Comparison of ENCODE assay signal across 8 cellular contexts in genomic region chr3:129413687-129414506, GRCh38. TPM values are rescaled to one million over a fixed set of nuclear protein-coding genes. Genes with fewer than 3 reads are reported as not detected.
A peak's percentile ranks its signal among the peaks of the same experiment; 100 is the strongest.
DNase-seq lines count a peak whose midpoint lies in the region; ATAC-seq and TF ChIP-seq lines count a peak whose summit lies in the region.

No MANE protein-coding gene starts in this region.

- H3K9me3 ChIP-seq in fibroblast of lung (ENCODE audit: control insufficient read depth, insufficient read depth, low read depth, low read length) (no peaks in the 10 kb centered on the region), upper lobe of left lung (no peaks in the 10 kb centered on the region), HAP-1 (no peaks in the 10 kb centered on the region)

- WGBS in upper lobe of left lung, 2 donors = 76 to 81% methylated on average over 3 to 4 of the region's 4 CpGs

- no peak overlapping the region for H2AFZ ChIP-seq in fibroblast of lung (ENCODE audit: low read length)

- DNase-seq in AG04449 (ENCODE audit: low read depth, low spot score) = peak; percentile 61
- DNase-seq in HPDE6-E6E7 (ENCODE audit: extremely low spot score) = peak; percentile 39
- DNase-seq in fibroblast of lung (ENCODE audit: low read depth in 2 of 2) = peak; percentile 96 to 97
- DNase-seq in upper lobe of left lung = no peak
- DNase-seq in C1 segment of cervical spinal cord (lab: John Stamatoyannopoulos, UW) = no peak
- DNase-seq in HAP-1 (ENCODE audit: low spot score in 2 of 2) = no peak
- DNase-seq in SHP77 (lab: John Stamatoyannopoulos, UW) = no peak

- no peak overlapping the region for H3K4me3 ChIP-seq in AG04449 (ENCODE audit: low read depth, low read length)
- peak overlapping the region in 1 of 4 experiments; percentile 11 for H3K4me3 ChIP-seq in fibroblast of lung (replicated peaks in 1 of 4; ENCODE audit: control extremely low read depth in 1 of 4, insufficient read depth in 1 of 4, low read depth in 3 of 4, low read length in 4 of 4)
- no peak overlapping the region for H3K4me3 ChIP-seq in upper lobe of left lung
- H3K4me3 ChIP-seq in HAP-1 = no peak overlapping the region

- H3K27me3 ChIP-seq in fibroblast of lung (ENCODE audit: control insufficient read depth, insufficient read depth, low read length) (no peaks in the 10 kb centered on the region), upper lobe of left lung (no peaks in the 10 kb centered on the region), HAP-1 (ENCODE audit: low read depth) (no peaks in the 10 kb centered on the region)

- no peak for TF ChIP-seq CTCF in AG04449 (IDR thresholded peaks at IDR 0.05; ENCODE audit: insufficient read depth, low read length, missing control alignments)
- no peak for TF ChIP-seq CTCF in fibroblast of lung (conservative IDR thresholded peaks at IDR 0.05 in 1 of 2, IDR thresholded peaks at IDR 0.05 in 1 of 2; ENCODE audit: low read depth in 1 of 2, low read length in 2 of 2)
- no peak for TF ChIP-seq CTCF in upper lobe of left lung (IDR thresholded peaks at IDR 0.05)

- ATAC-seq in GM19463 (IDR thresholded peaks at IDR 0.05; ENCODE audit: unreplicated experiment) (peak; percentile 92), upper lobe of left lung (ENCODE audit: low FRiP score in 2 of 2) (no peak)

- H3K36me3 ChIP-seq in fibroblast of lung (ENCODE audit: control insufficient read depth, insufficient read depth, low read length) (no peaks in the 10 kb centered on the region), upper lobe of left lung (no peaks in the 10 kb centered on the region), HAP-1 (replicated peaks) (no peaks in the 10 kb centered on the region)

- H3K4me2 ChIP-seq in fibroblast of lung (ENCODE audit: extremely low read depth, insufficient read depth, low read length) = peak overlapping the region; percentile 60

- H3K4me1 ChIP-seq in fibroblast of lung (ENCODE audit: control insufficient read depth, extremely low read depth, insufficient read depth, low read length) = peaks cover 17% of the 10 kb centered on the region
- peaks cover 0 to 4% (median 0%) of the 10 kb centered on the region in 4 donors for H3K4me1 ChIP-seq in upper lobe of left lung
- H3K4me1 ChIP-seq in HAP-1 = no peaks in the 10 kb centered on the region

- in situ Hi-C loops in HAP-1 (cut with MboI; ENCODE audit: low sequenced_read_pairs) = no loop called here

- H3K27ac ChIP-seq in fibroblast of lung (ENCODE audit: insufficient read depth, low read length) (peak overlapping the region; percentile 85), upper lobe of left lung (peak overlapping the region in 3 of 4 donors; percentile 64 to 71 (median 66))

- peak overlapping the region; percentile 17 for H3K9ac ChIP-seq in fibroblast of lung (ENCODE audit: insufficient read depth, low read length)

- TF ChIP-seq EP300 in upper lobe of left lung (IDR thresholded peaks at IDR 0.05) = peak in 1 of 4 donors; percentile 40

- TF ChIP-seq POLR2A in upper lobe of left lung (IDR thresholded peaks at IDR 0.05) = no peak

- POLR2A ChIA-PET in AG04449 (lab: Yijun Ruan, JAX) = interaction anchor here (1.5 kb wide), 1 partner anchor 26 kb away, joined by 6 read pairs; the partner anchor contains the start of genes IFT122 and MBD4

- CTCF ChIA-PET in AG04449 (lab: Yijun Ruan, JAX) = interaction anchor here (3.0 to 5.1 kb wide), 2 partner anchors 14 to 31 kb away, joined by 8 to 30 read pairs; no protein-coding TSS in a partner anchor

- no peaks in the 10 kb centered on the region for H4K20me1 ChIP-seq in fibroblast of lung (ENCODE audit: control insufficient read depth, extremely low read depth, insufficient read depth, low read length)

- no peaks in the 10 kb centered on the region for H3K79me2 ChIP-seq in fibroblast of lung (ENCODE audit: control insufficient read depth, insufficient read depth, low read length)

RNA-seq across cellular contexts. Expression of gene EFCAB12, which starts 14.5 kb away (rescaled TPM):
- total RNA-seq in fibroblast of lung (under 0.01 and 0.17 TPM in 2 replicates), upper lobe of left lung (10 to 100 TPM in 1 of 6 donors, 1 to 10 TPM in 4, under 1 TPM in 1; 0.72 to 10.5 (median 5.1) TPM)
- 0.07 TPM in 1 of 2 replicates, not detected in the other for polyA plus RNA-seq in fibroblast of lung
- 0.03 and 0.14 TPM in 2 replicates for polyA plus RNA-seq in fibroblast of lung (2012)
- not detected in 2 replicates for polyA minus RNA-seq in fibroblast of lung (ENCODE audit: low replicate concordance)

RNA-seq across cellular contexts. Expression of gene MBD4, which starts 25.9 kb away (rescaled TPM):
- total RNA-seq in fibroblast of lung (35.2 and 35.5 TPM in 2 replicates), upper lobe of left lung (10 to 100 TPM; 22.3 to 43.2 (median 34.6) TPM)
- 24.6 and 27.4 TPM in 2 replicates for polyA plus RNA-seq in fibroblast of lung
- 16.2 and 16.7 TPM in 2 replicates for polyA plus RNA-seq in fibroblast of lung (2012)
- polyA minus RNA-seq in fibroblast of lung (ENCODE audit: low replicate concordance) = 1.2 and 4.8 TPM in 2 replicates

RNA-seq across cellular contexts. Expression of gene IFT122, which starts 26.1 kb away (rescaled TPM):
- total RNA-seq in fibroblast of lung = 16.9 and 27.2 TPM in 2 replicates
- 13.2 and 17.9 TPM in 2 replicates for polyA plus RNA-seq in fibroblast of lung
- 12.6 and 16.2 TPM in 2 replicates for polyA plus RNA-seq in fibroblast of lung (2012)
- 82.2 and 84.8 TPM in 2 replicates for polyA minus RNA-seq in fibroblast of lung (ENCODE audit: low replicate concordance)
- 100 to 1,000 TPM in 1 of 6 donors, 10 to 100 TPM in 5; 23.7 to 126 (median 29.1) TPM for total RNA-seq in upper lobe of left lung

Comparison
In these comparisons a context has a peak if more than half of its experiments do, and no peak if none do; other contexts are left out.
1. DNase-seq: peak in AG04449 (single experiment), HPDE6-E6E7 (single experiment) and fibroblast of lung (2 of 2); none in upper lobe of left lung (0 of 2), C1 segment of cervical spinal cord (0 of 14), HAP-1 (0 of 2) and SHP77 (0 of 2).